Comparison of ENCODE assay signal across 21 cellular contexts in genomic region chr2:207085110-207085509, GRCh38.
DNase-seq lines count a peak whose midpoint lies in the region; ATAC-seq and TF ChIP-seq lines count a peak whose summit lies in the region.
"Had no signal": no experiment of that assay in that cellular context is flagged by ENCODE, and none has a peak within 500 bp of the region (broad histone marks: within the 10 kb centered on the region; RNA-seq: fewer than 3 reads in every experiment).

No MANE protein-coding gene starts in this region.

- H3K27me3 Mint-ChIP-seq in GM23338 (ENCODE audit: insufficient read depth, low read depth, poor library complexity) (peaks cover 4% of the 10 kb centered on the region), H9 (ENCODE audit: low read depth) (no peaks in the 10 kb centered on the region)
- H3K27me3 Mint-ChIP-seq: CD4-positive, CD25-positive, alpha-beta regulatory T cell had no signal

- H2AFZ ChIP-seq in GM23338 (no peak overlapping the region), H9 (ENCODE audit: low read length) (no peak overlapping the region)

- ATAC-seq in GM23338 = no peak
- no peak for ATAC-seq in HG03045 (IDR thresholded peaks at IDR 0.05; ENCODE audit: unreplicated experiment)
- ATAC-seq: GM12878 had no signal

- no peak overlapping the region for H3K4me2 ChIP-seq in GM23338
- H3K4me2 ChIP-seq in H9 (ENCODE audit: insufficient read depth, insufficient read length, low read length) = no peak overlapping the region

- no peak overlapping the region for H4K8ac ChIP-seq in H9 (replicated peaks; ENCODE audit: insufficient read length, low read depth, low read length)

- H2BK20ac ChIP-seq in H9 (ENCODE audit: low read depth, low read length, poor library complexity, severe bottlenecking) = no peak overlapping the region

- no peak overlapping the region for H3K23ac ChIP-seq in H9 (ENCODE audit: insufficient read length, low read depth, low read length)

- no CpG with 5 or more reads among the region's 5 CpGs for WGBS in H9 (ENCODE audit: extremely low coverage, insufficient read length, low lambda C conversion rate)
- WGBS in sigmoid colon, 2 donors = 91 to 94% methylated on average over 5 of the region's 5 CpGs

- no peak overlapping the region for H4K5ac ChIP-seq in H9 (ENCODE audit: insufficient read length, low read depth, low read length)

- H3K9ac ChIP-seq in H9 (ENCODE audit: extremely low read depth, insufficient read length, low read length) = no peak overlapping the region

- no peaks in the 10 kb centered on the region for H3K9me3 Mint-ChIP-seq in GM23338
- H3K9me3 Mint-ChIP-seq in H9 = no peaks in the 10 kb centered on the region

- no peak overlapping the region for H2AK5ac ChIP-seq in H9 (ENCODE audit: insufficient read length, low read length)

- H4K91ac ChIP-seq in H9 (ENCODE audit: insufficient read length, low read depth, low read length) = no peak overlapping the region

- H3K18ac ChIP-seq in H9 (ENCODE audit: insufficient read length, low read depth, low read length) = no peak overlapping the region

- H3K79me1 ChIP-seq in H9 (ENCODE audit: insufficient read depth, low read depth, low read length, poor library complexity, severe bottlenecking) = no peaks in the 10 kb centered on the region

- H3K4me3 ChIP-seq in GM23338 (no peak overlapping the region), left ventricle myocardium inferior (no peak overlapping the region), sigmoid colon (no peak overlapping the region)
- H3K4me3 ChIP-seq: GM12878, HAP-1, Peyer's patch, SJSA1 had no signal

- H3K4me3 Mint-ChIP-seq in GM23338 (no peak overlapping the region), H9 (no peak overlapping the region)
- H3K4me3 Mint-ChIP-seq: CD4-positive, CD25-positive, alpha-beta regulatory T cell had no signal

- H3K56ac ChIP-seq in H9 (ENCODE audit: insufficient read length, low read depth, low read length) = no peak overlapping the region

- H2BK120ac ChIP-seq in H9 (ENCODE audit: low read depth, low read length, poor library complexity, severe bottlenecking) = no peak overlapping the region

- H2BK12ac ChIP-seq in H9 (ENCODE audit: insufficient read length, low read depth, low read length) = no peak overlapping the region

- TF ChIP-seq POLR2A in sigmoid colon (IDR thresholded peaks at IDR 0.05) = no peak

- H3K14ac ChIP-seq in H9 (ENCODE audit: insufficient read depth, low read length) = no peak overlapping the region

- no peak overlapping the region for H2BK5ac ChIP-seq in H9 (ENCODE audit: insufficient read length, low read length)

- H3F3A ChIP-seq in GM23338 (replicated peaks; ENCODE audit: low read depth) = no peaks in the 10 kb centered on the region

- no peak overlapping the region for H3K4ac ChIP-seq in H9 (ENCODE audit: low read depth, low read length)

- no peaks in the 10 kb centered on the region for H3K9me2 ChIP-seq in GM23338 (ENCODE audit: insufficient read depth)

- no peaks in the 10 kb centered on the region for H3K23me2 ChIP-seq in H9 (ENCODE audit: insufficient read length, low read depth, low read length, poor library complexity, severe bottlenecking)

- H4K20me1 ChIP-seq in GM23338 (replicated peaks; ENCODE audit: insufficient read depth) (no peaks in the 10 kb centered on the region), H9 (ENCODE audit: control insufficient read depth, insufficient read depth, insufficient read length) (no peaks in the 10 kb centered on the region)

- H3K27ac ChIP-seq in GM23338 (ENCODE audit: low read depth) (no peak overlapping the region), H9 (ENCODE audit: insufficient read length, low read depth, low read length) (no peak overlapping the region), left ventricle myocardium inferior (replicated peaks) (peak overlapping the region; percentile 87), sigmoid colon (peak overlapping the region in 3 of 4 donors; percentile 8 to 60 (median 56)), caudate nucleus (ENCODE audit: low read depth, low read length) (no peak overlapping the region)
- H3K27ac ChIP-seq: Peyer's patch, SJSA1 had no signal

- peaks cover 24% of the 10 kb centered on the region for H3K4me1 Mint-ChIP-seq in GM23338
- peaks cover 21 to 25% of the 10 kb centered on the region in 2 experiments for H3K4me1 Mint-ChIP-seq in H9

- intact Hi-C loops in left ventricle myocardium inferior (cut with micrococcal nuclease) = loop anchor here (10.0 kb wide), 1 partner anchor 70 kb away; no protein-coding TSS in a partner anchor
- intact Hi-C loops in sigmoid colon (cut with DNase I) = loop anchor here (5.0 to 10.0 kb wide), 2 partner anchors 77 to 140 kb away; no protein-coding TSS in a partner anchor

- H3K27ac Mint-ChIP-seq in GM23338 (peak overlapping the region; percentile 46; the same call in 1 of the 2 replicates), H9 (peak overlapping the region in 2 of 3 experiments; percentile 59 to 73; a peak in 2 of 7 replicates)

- H3K9me3 ChIP-seq in H9 (ENCODE audit: control insufficient read depth, low read depth, low read length) = no peaks in the 10 kb centered on the region
- no peaks in the 10 kb centered on the region for H3K9me3 ChIP-seq in left ventricle myocardium inferior (replicated peaks)
- H3K9me3 ChIP-seq in sigmoid colon = no peaks in the 10 kb centered on the region
- H3K9me3 ChIP-seq: HAP-1, Peyer's patch, SJSA1 had no signal

- H3T11ph ChIP-seq in H9 (ENCODE audit: low read length) = no peak overlapping the region

- no peak for TF ChIP-seq CTCF in GM23338 (conservative IDR thresholded peaks at IDR 0.05; ENCODE audit: low read depth in 2 of 2)
- TF ChIP-seq CTCF in H9 (conservative IDR thresholded peaks at IDR 0.05) = no peak
- no peak for TF ChIP-seq CTCF in left ventricle myocardium inferior (IDR thresholded peaks at IDR 0.05; ENCODE audit: borderline replicate concordance)
- TF ChIP-seq CTCF in sigmoid colon (IDR thresholded peaks at IDR 0.05) = no peak

- H3K4me1 ChIP-seq in GM23338 (ENCODE audit: insufficient read depth) (peaks cover 10% of the 10 kb centered on the region; the same call in 1 of the 2 replicates), H9 (ENCODE audit: insufficient read depth, low read length) (peaks cover 2% of the 10 kb centered on the region), left ventricle myocardium inferior (peaks cover 83% of the 10 kb centered on the region), sigmoid colon (peaks cover 0 to 40% (median 29%) of the 10 kb centered on the region in 4 donors)
- H3K4me1 ChIP-seq: Peyer's patch had no signal

- H3K79me2 ChIP-seq in GM23338 (replicated peaks; ENCODE audit: insufficient read depth) (peaks cover 23% of the 10 kb centered on the region; the same call in 1 of the 2 replicates), H9 (ENCODE audit: insufficient read depth, low read length) (no peaks in the 10 kb centered on the region)

- no peak for DNase-seq in GM23338 (ENCODE audit: low spot score)
- DNase-seq in H9 = no peak
- no peak for DNase-seq in left ventricle myocardium inferior
- DNase-seq in sigmoid colon = no peak
- DNase-seq in caudate nucleus (lab: John Stamatoyannopoulos, UW) = no peak
- DNase-seq in activated CD4-positive, CD25-positive, alpha-beta regulatory T cell (lab: John Stamatoyannopoulos, UW) = no peak
- DNase-seq: CD4-positive, CD25-positive, alpha-beta regulatory T cell; DND-41; KBM-7; MM.1S; NCI-H1048; NCI-H1436 treated with DMSO at 0.1 percent for 48 hours; NCI-H1930; NCI-H345; NCI-H524; NCI-H774; Peyer's patch had no signal

- peaks cover 22% of the 10 kb centered on the region for H3K36me3 Mint-ChIP-seq in GM23338 (ENCODE audit: low read depth)
- H3K36me3 Mint-ChIP-seq in H9 (ENCODE audit: insufficient read depth in 1 of 3, low read depth in 3 of 3) = peaks cover 18 to 45% (median 26%) of the 10 kb centered on the region in 3 experiments

- no peak for TF ChIP-seq EP300 in sigmoid colon (IDR thresholded peaks at IDR 0.05)

- no peak overlapping the region for H2BK15ac ChIP-seq in H9 (ENCODE audit: low read depth, low read length)

- H3K36me3 ChIP-seq in GM23338 (ENCODE audit: insufficient read depth) (no peaks in the 10 kb centered on the region), left ventricle myocardium inferior (peaks cover 54% of the 10 kb centered on the region), sigmoid colon (peaks cover 10 to 66% (median 23%) of the 10 kb centered on the region in 4 donors)

- no peaks in the 10 kb centered on the region for H3K27me3 ChIP-seq in GM23338 (ENCODE audit: insufficient read depth)
- H3K27me3 ChIP-seq in H9 (ENCODE audit: insufficient read depth, low read length) = no peaks in the 10 kb centered on the region
- H3K27me3 ChIP-seq in left ventricle myocardium inferior (ENCODE audit: low read depth) = no peaks in the 10 kb centered on the region
- H3K27me3 ChIP-seq in sigmoid colon = no peaks in the 10 kb centered on the region
- H3K27me3 ChIP-seq: Peyer's patch, SJSA1 had no signal

Comparison
In these comparisons a context has a peak if more than half of its experiments do, and no peak if none do; other contexts are left out.
1. H3K27ac ChIP-seq: peak in left ventricle myocardium inferior (single experiment) and sigmoid colon (3 of 4); none in GM23338 (single experiment), H9 (single experiment) and caudate nucleus (single experiment).